Comparison of ENCODE assay signal across 1 cellular context in genomic region chr11:94775576-94776327, GRCh38.
TF ChIP-seq lines count a peak whose summit lies in the region.

No MANE protein-coding gene starts in this region.

TF ChIP-seq in HCT116, 20 proteins besides CTCF, POLR2A, EP300 and RAD21 (continued from another document):
- TF ChIP-seq ATF3 (IDR thresholded peaks at IDR 0.05) (no peak), ZBTB33 (IDR thresholded peaks at IDR 0.05; ENCODE audit: extremely low read depth, insufficient replicate concordance, low read length) (no peak), CEBPB (IDR thresholded peaks at IDR 0.05; ENCODE audit: low read depth) (no peak), EZH2phosphoT487 (IDR thresholded peaks at IDR 0.05; ENCODE audit: borderline replicate concordance) (no peak), SRF (IDR thresholded peaks at IDR 0.05; ENCODE audit: low read depth) (no peak), ZNF274 (IDR thresholded peaks at IDR 0.05; ENCODE audit: low read depth, low read length) (no peak), POLR2AphosphoS5 (IDR thresholded peaks at IDR 0.05; ENCODE audit: low read depth, low read length) (no peak)
